In the genomic region with DNA sequence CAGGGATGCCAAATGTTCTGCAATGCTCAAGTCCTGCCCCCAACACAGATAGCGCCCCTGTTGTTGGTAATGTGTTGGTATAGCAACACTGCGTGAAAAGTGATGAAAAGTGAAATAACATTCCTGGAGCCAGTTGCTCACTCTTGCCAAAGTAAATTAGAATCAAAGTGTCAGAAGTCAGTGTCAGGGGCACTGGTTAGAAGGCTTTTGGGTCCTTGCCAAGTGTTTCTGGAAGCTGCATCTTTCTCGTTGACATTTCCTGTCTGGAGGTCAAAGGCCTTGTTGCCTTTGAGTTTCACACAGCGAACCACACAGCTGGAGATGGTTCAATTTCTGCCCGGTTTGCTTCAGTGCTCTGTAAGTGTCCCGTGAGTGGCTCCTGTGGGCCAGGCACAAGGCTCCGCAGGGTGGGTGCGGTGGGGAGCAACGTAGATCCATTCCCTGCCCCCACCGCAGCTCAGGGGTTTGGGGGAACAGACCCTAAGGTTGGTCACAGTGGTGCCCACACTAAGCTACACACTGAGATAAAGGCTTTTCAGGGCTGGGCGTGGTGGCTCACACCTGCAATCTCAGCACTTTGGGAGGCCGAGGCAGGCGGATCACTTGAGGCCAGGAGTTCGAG, we compare ENCODE assay signal across 9 cellular contexts. TPM values are rescaled to one million over a fixed set of nuclear protein-coding genes. Genes with fewer than 3 reads are reported as not detected.
A peak's percentile ranks its signal among the peaks of the same experiment; 100 is the strongest.
DNase-seq lines count a peak whose midpoint lies in the region; ATAC-seq, FAIRE-seq and TF ChIP-seq lines count a peak whose summit lies in the region.
"Had no signal": no experiment of that assay in that cellular context is flagged by ENCODE, and none has a peak within 500 bp of the region (broad histone marks: within the 10 kb centered on the region; RNA-seq: fewer than 3 reads in every experiment).

No MANE protein-coding gene starts in this region.

- H3K4me2 ChIP-seq in astrocyte (ENCODE audit: low read length): no peak overlapping the region
- H3K4me2 ChIP-seq in neuronal stem cell (ENCODE audit: insufficient read depth, low read length, poor library complexity, severe bottlenecking): no peak overlapping the region

- H3K14ac ChIP-seq in neuronal stem cell (ENCODE audit: low read length): no peak overlapping the region

- H3K79me2 ChIP-seq in astrocyte (ENCODE audit: insufficient read depth, low read length): no peaks in the 10 kb centered on the region

- intact Hi-C loops in activated CD4-positive, alpha-beta T cell treated with anti-CD3 and anti-CD28 coated beads for 36 hours (cut with DNase I, micrococcal nuclease): no loop called here
- intact Hi-C loops in activated CD4-positive, alpha-beta T cell treated with anti-CD3 and anti-CD28 coated beads, Interleukin-2, amount 10 ng/mL, durations not matched to agents 24 days and 14 days (cut with micrococcal nuclease): no loop called here
- intact Hi-C loops in upper lobe of right lung (cut with DNase I): no loop called here

- no peak overlapping the region for H3K27ac Mint-ChIP-seq in activated CD4-positive, alpha-beta T cell treated with anti-CD3 and anti-CD28 coated beads for 36 hours
- no peak overlapping the region for H3K27ac Mint-ChIP-seq in activated CD4-positive, alpha-beta T cell treated with anti-CD3 and anti-CD28 coated beads, Interleukin-2, amount 10 ng/mL, durations not matched to agents 24 days and 14 days
- H3K27ac Mint-ChIP-seq in astrocyte (ENCODE audit: unreplicated experiment): peak overlapping the region; percentile 6

- H3K4me1 Mint-ChIP-seq in activated CD4-positive, alpha-beta T cell treated with anti-CD3 and anti-CD28 coated beads for 36 hours: peaks cover 47% of the 10 kb centered on the region
- H3K4me1 Mint-ChIP-seq in activated CD4-positive, alpha-beta T cell treated with anti-CD3 and anti-CD28 coated beads, Interleukin-2, amount 10 ng/mL, durations not matched to agents 24 days and 14 days: peaks cover 28% of the 10 kb centered on the region
- peaks cover 28% of the 10 kb centered on the region for H3K4me1 Mint-ChIP-seq in astrocyte (ENCODE audit: low read depth, unreplicated experiment)

- H3K4ac ChIP-seq in neuronal stem cell (ENCODE audit: low read length): no peak overlapping the region

- H3K36me3 ChIP-seq in astrocyte (ENCODE audit: insufficient read depth, low read length): no peaks in the 10 kb centered on the region
- H3K36me3 ChIP-seq in neuronal stem cell (replicated peaks in 1 of 2; ENCODE audit: control insufficient read depth in 2 of 2, insufficient read depth in 2 of 2, low read length in 2 of 2): no peaks in the 10 kb centered on the region
- H3K36me3 ChIP-seq in upper lobe of right lung: no peaks in the 10 kb centered on the region

- ATAC-seq in activated CD4-positive, alpha-beta T cell treated with anti-CD3 and anti-CD28 coated beads for 36 hours: no peak
- ATAC-seq in upper lobe of right lung: no peak

- H3K27ac ChIP-seq in astrocyte (ENCODE audit: low read depth, low read length) (no peak overlapping the region), neuronal stem cell (replicated peaks; ENCODE audit: low read length) (no peak overlapping the region), upper lobe of right lung (no peak overlapping the region)
- H3K27ac ChIP-seq: coronary artery had no signal

- no CpG with 5 or more reads among the region's 14 CpGs for WGBS in neuronal stem cell (ENCODE audit: extremely low coverage in 2 of 2, insufficient read length in 2 of 2, insufficient replicate concordance in 1 of 2), 2 donors

- no peak for FAIRE-seq in astrocyte (lab: Jason Lieb, UNC)

- no peak overlapping the region for H2AK5ac ChIP-seq in neuronal stem cell (ENCODE audit: low read depth, low read length)

- no peaks in the 10 kb centered on the region for H3K79me1 ChIP-seq in neuronal stem cell (ENCODE audit: low read depth, low read length)

- H3K23ac ChIP-seq in neuronal stem cell (ENCODE audit: low read depth, low read length, poor library complexity): no peak overlapping the region

- H3K9ac ChIP-seq in astrocyte (ENCODE audit: low read length) (no peak overlapping the region), neuronal stem cell (ENCODE audit: low read depth, low read length, poor library complexity) (peak overlapping the region; percentile 4)

- POLR2A ChIA-PET in activated CD4-positive, alpha-beta T cell treated with anti-CD3 and anti-CD28 coated beads for 36 hours (lab: Charles Lee): no interaction called here

- peak overlapping the region; percentile 70 for H4K8ac ChIP-seq in neuronal stem cell (ENCODE audit: low read depth, low read length)

- peaks cover 28% of the 10 kb centered on the region for H3K4me1 ChIP-seq in astrocyte (ENCODE audit: insufficient read depth, low read length)
- H3K4me1 ChIP-seq in neuronal stem cell (ENCODE audit: control insufficient read depth in 2 of 2, insufficient read depth in 1 of 2, low read depth in 1 of 2, low read length in 2 of 2): peaks cover 11 to 28% of the 10 kb centered on the region in 2 donors
- peaks cover 29% of the 10 kb centered on the region for H3K4me1 ChIP-seq in upper lobe of right lung

- H4K91ac ChIP-seq in neuronal stem cell (ENCODE audit: low read depth, low read length, poor library complexity): no peak overlapping the region

- H4K20me1 ChIP-seq in astrocyte (ENCODE audit: insufficient read depth, low read length): no peaks in the 10 kb centered on the region

- H2BK12ac ChIP-seq in neuronal stem cell (ENCODE audit: low read length): no peak overlapping the region

- H2AFZ ChIP-seq in astrocyte (ENCODE audit: low read depth, low read length) (no peak overlapping the region), neuronal stem cell (ENCODE audit: low read length) (no peak overlapping the region)

- H3K9me3 ChIP-seq in astrocyte (ENCODE audit: insufficient read depth, low read depth, low read length) (no peaks in the 10 kb centered on the region), neuronal stem cell (replicated peaks in 1 of 2; ENCODE audit: control insufficient read depth in 2 of 2, insufficient read depth in 1 of 2, low read depth in 1 of 2, low read length in 2 of 2) (peaks cover 0 to 2% of the 10 kb centered on the region in 2 donors), upper lobe of right lung (no peaks in the 10 kb centered on the region)

- CTCF ChIA-PET in activated CD4-positive, alpha-beta T cell treated with anti-CD3 and anti-CD28 coated beads for 36 hours (lab: Charles Lee): interaction anchor here (0.6 to 1.5 kb wide), 6 partner anchors 26 to 257 kb away, joined by 3 to 5 read pairs (median 4); no protein-coding TSS in a partner anchor

- no peak overlapping the region for H3K4me3 Mint-ChIP-seq in activated CD4-positive, alpha-beta T cell treated with anti-CD3 and anti-CD28 coated beads for 36 hours
- H3K4me3 Mint-ChIP-seq in activated CD4-positive, alpha-beta T cell treated with anti-CD3 and anti-CD28 coated beads, Interleukin-2, amount 10 ng/mL, durations not matched to agents 24 days and 14 days: no peak overlapping the region
- no peak overlapping the region for H3K4me3 Mint-ChIP-seq in astrocyte (ENCODE audit: unreplicated experiment)

- peak; percentile 27 for DNase-seq in activated CD4-positive, alpha-beta T cell treated with anti-CD3 and anti-CD28 coated beads for 36 hours
- DNase-seq in activated CD4-positive, alpha-beta T cell treated with anti-CD3 and anti-CD28 coated beads, Interleukin-2, amount 10 ng/mL, durations not matched to agents 24 days and 14 days: no peak
- no peak for DNase-seq in astrocyte (ENCODE audit: low read depth)
- DNase-seq in neuronal stem cell (ENCODE audit: low spot score): no peak
- no peak for DNase-seq in upper lobe of right lung
- no peak for DNase-seq in NCI-H1694 (lab: John Stamatoyannopoulos, UW)
- DNase-seq: NCI-H1048, nucleus accumbens had no signal

- no peak overlapping the region for H2BK5ac ChIP-seq in neuronal stem cell (ENCODE audit: low read length)

- H3K36me3 Mint-ChIP-seq in activated CD4-positive, alpha-beta T cell treated with anti-CD3 and anti-CD28 coated beads for 36 hours (ENCODE audit: low read depth): no peaks in the 10 kb centered on the region
- no peaks in the 10 kb centered on the region for H3K36me3 Mint-ChIP-seq in activated CD4-positive, alpha-beta T cell treated with anti-CD3 and anti-CD28 coated beads, Interleukin-2, amount 10 ng/mL, durations not matched to agents 24 days and 14 days (ENCODE audit: low read depth)
- H3K36me3 Mint-ChIP-seq in astrocyte (ENCODE audit: low read depth, unreplicated experiment): peaks cover 2% of the 10 kb centered on the region

- TF ChIP-seq CTCF in astrocyte (IDR thresholded peaks at IDR 0.05; ENCODE audit: insufficient read depth, low read depth, low read length): no peak
- no peak for TF ChIP-seq CTCF in upper lobe of right lung (IDR thresholded peaks at IDR 0.05)

- peaks cover 2% of the 10 kb centered on the region for H3K27me3 ChIP-seq in astrocyte (ENCODE audit: insufficient read depth, low read length)
- peaks cover 0 to 3% (median 0%) of the 10 kb centered on the region in 3 experiments for H3K27me3 ChIP-seq in neuronal stem cell (ENCODE audit: control insufficient read depth in 3 of 3, insufficient read depth in 3 of 3, low read depth in 1 of 3, low read length in 3 of 3)
- no peaks in the 10 kb centered on the region for H3K27me3 ChIP-seq in upper lobe of right lung

- no peaks in the 10 kb centered on the region for H3K27me3 Mint-ChIP-seq in activated CD4-positive, alpha-beta T cell treated with anti-CD3 and anti-CD28 coated beads for 36 hours
- H3K27me3 Mint-ChIP-seq in activated CD4-positive, alpha-beta T cell treated with anti-CD3 and anti-CD28 coated beads, Interleukin-2, amount 10 ng/mL, durations not matched to agents 24 days and 14 days: no peaks in the 10 kb centered on the region
- H3K27me3 Mint-ChIP-seq in astrocyte (ENCODE audit: low read depth, unreplicated experiment): peaks cover 3% of the 10 kb centered on the region

- no peak overlapping the region for H2BK15ac ChIP-seq in neuronal stem cell (ENCODE audit: low read length)

- H3K18ac ChIP-seq in neuronal stem cell (ENCODE audit: low read length): no peak overlapping the region

- H2BK120ac ChIP-seq in neuronal stem cell (ENCODE audit: low read depth, low read length): no peak overlapping the region

- H3K4me3 ChIP-seq in astrocyte (ENCODE audit: insufficient read depth, low read depth, low read length) (no peak overlapping the region), neuronal stem cell (ENCODE audit: low read length in 2 of 2) (no peak overlapping the region), upper lobe of right lung (no peak overlapping the region)
- H3K4me3 ChIP-seq: coronary artery had no signal

- H3K9me3 Mint-ChIP-seq in activated CD4-positive, alpha-beta T cell treated with anti-CD3 and anti-CD28 coated beads for 36 hours (ENCODE audit: low read depth): no peaks in the 10 kb centered on the region
- H3K9me3 Mint-ChIP-seq in activated CD4-positive, alpha-beta T cell treated with anti-CD3 and anti-CD28 coated beads, Interleukin-2, amount 10 ng/mL, durations not matched to agents 24 days and 14 days: no peaks in the 10 kb centered on the region
- H3K9me3 Mint-ChIP-seq in astrocyte (ENCODE audit: unreplicated experiment): no peaks in the 10 kb centered on the region

RNA-seq across cellular contexts. Expression of a gene that starts 3.6 kb away (rescaled TPM):
- 1 to 10 TPM; 6.0 to 6.5 TPM for total RNA-seq in activated CD4-positive, alpha-beta T cell treated with anti-CD3 and anti-CD28 coated beads for 36 hours
- total RNA-seq in activated CD4-positive, alpha-beta T cell treated with anti-CD3 and anti-CD28 coated beads, Interleukin-2, amount 10 ng/mL, durations not matched to agents 24 days and 14 days: 6.8 and 7.2 TPM in 2 replicates
- total RNA-seq in astrocyte: 7.1 and 10.6 TPM in 2 replicates
- polyA plus RNA-seq in neuronal stem cell (2013, experiment 1 of 2): 7.7 TPM
- polyA plus RNA-seq in neuronal stem cell (2013, experiment 2 of 2): 7.9 TPM
- total RNA-seq in upper lobe of right lung: 40.5 TPM

RNA-seq across cellular contexts. Expression of a gene that starts 25.6 kb away (rescaled TPM):
- total RNA-seq in activated CD4-positive, alpha-beta T cell treated with anti-CD3 and anti-CD28 coated beads for 36 hours: 1 to 10 TPM; 6.7 to 7.7 TPM
- 11.2 and 12.0 TPM in 2 replicates for total RNA-seq in activated CD4-positive, alpha-beta T cell treated with anti-CD3 and anti-CD28 coated beads, Interleukin-2, amount 10 ng/mL, durations not matched to agents 24 days and 14 days
- 11.5 and 11.9 TPM in 2 replicates for total RNA-seq in astrocyte
- 7.3 TPM for polyA plus RNA-seq in neuronal stem cell (2013, experiment 1 of 2)
- polyA plus RNA-seq in neuronal stem cell (2013, experiment 2 of 2): 6.9 TPM
- total RNA-seq in upper lobe of right lung: 18.0 TPM

RNA-seq across cellular contexts. Expression of a gene that starts 37.1 kb away (rescaled TPM):
- total RNA-seq in activated CD4-positive, alpha-beta T cell treated with anti-CD3 and anti-CD28 coated beads for 36 hours: 10 to 100 TPM; 15.3 to 16.7 TPM
- 18.7 and 19.0 TPM in 2 replicates for total RNA-seq in activated CD4-positive, alpha-beta T cell treated with anti-CD3 and anti-CD28 coated beads, Interleukin-2, amount 10 ng/mL, durations not matched to agents 24 days and 14 days
- total RNA-seq in astrocyte: 17.1 and 18.6 TPM in 2 replicates
- polyA plus RNA-seq in neuronal stem cell (2013, experiment 1 of 2): 24.7 TPM
- 24.7 TPM for polyA plus RNA-seq in neuronal stem cell (2013, experiment 2 of 2)
- total RNA-seq in upper lobe of right lung: 25.3 TPM

RNA-seq across cellular contexts. Expression of a gene that starts 37.4 kb away (rescaled TPM):
- 100 to 1,000 TPM; 194 to 237 TPM for total RNA-seq in activated CD4-positive, alpha-beta T cell treated with anti-CD3 and anti-CD28 coated beads for 36 hours
- total RNA-seq in activated CD4-positive, alpha-beta T cell treated with anti-CD3 and anti-CD28 coated beads, Interleukin-2, amount 10 ng/mL, durations not matched to agents 24 days and 14 days: 158 and 161 TPM in 2 replicates
- 238 and 239 TPM in 2 replicates for total RNA-seq in astrocyte
- 310 TPM for polyA plus RNA-seq in neuronal stem cell (2013, experiment 1 of 2)
- polyA plus RNA-seq in neuronal stem cell (2013, experiment 2 of 2): 301 TPM
- 155 TPM for total RNA-seq in upper lobe of right lung

RNA-seq across cellular contexts. Expression of a gene that starts 47.4 kb away (rescaled TPM):
- 10 to 100 TPM; 51.7 to 61.5 TPM for total RNA-seq in activated CD4-positive, alpha-beta T cell treated with anti-CD3 and anti-CD28 coated beads for 36 hours
- total RNA-seq in activated CD4-positive, alpha-beta T cell treated with anti-CD3 and anti-CD28 coated beads, Interleukin-2, amount 10 ng/mL, durations not matched to agents 24 days and 14 days: 76.5 and 84.7 TPM in 2 replicates
- total RNA-seq in astrocyte (23.7 and 29.5 TPM in 2 replicates), upper lobe of right lung (35.8 TPM)
- 59.9 TPM for polyA plus RNA-seq in neuronal stem cell (2013, experiment 1 of 2)
- 58.9 TPM for polyA plus RNA-seq in neuronal stem cell (2013, experiment 2 of 2)
